Comparison of ENCODE assay signal across 29 cellular contexts in the genomic region with DNA sequence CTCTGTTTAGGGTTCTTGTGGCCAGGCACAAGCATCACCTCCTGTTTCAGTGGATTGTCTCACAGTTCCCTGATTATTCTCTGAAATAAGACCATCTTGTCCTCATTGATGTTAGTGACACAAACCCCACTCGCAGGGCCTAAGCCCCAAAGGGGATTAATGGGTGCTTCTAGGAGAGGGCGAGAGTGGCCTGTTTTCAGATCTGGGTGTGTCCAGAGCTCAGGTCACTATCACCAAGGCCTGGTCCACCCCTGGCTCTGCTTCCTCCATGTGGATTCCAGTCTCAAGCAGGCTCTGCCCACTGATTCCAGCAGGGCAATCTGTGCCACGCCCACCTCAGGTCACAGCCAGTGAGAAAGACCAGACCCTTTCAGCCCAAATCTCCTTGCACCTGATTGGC.
"Had no signal": no experiment of that assay in that cellular context is flagged by ENCODE, and none has a peak within 500 bp of the region (broad histone marks: within the 10 kb centered on the region; RNA-seq: fewer than 3 reads in every experiment).

No MANE protein-coding gene starts in this region.

- H3K27me3 ChIP-seq: ascending aorta, cardiac muscle cell, foreskin keratinocyte had no signal

- H3K4me1 ChIP-seq: ascending aorta, breast epithelium, foreskin keratinocyte, gastrocnemius medialis, heart left ventricle had no signal

- H3K27me3 Mint-ChIP-seq: activated CD4-positive, alpha-beta T cell treated with anti-CD3 and anti-CD28 coated beads, Interleukin-2, amount 10 ng/mL, durations not matched to agents 7 days and 5 days; activated naive CD8-positive, alpha-beta T cell treated with anti-CD3 and anti-CD28 coated beads, Interleukin-2, amount 10 ng/mL, durations not matched to agents 7 days and 5 days had no signal

- H3K36me3 ChIP-seq: ascending aorta, breast epithelium, cardiac muscle cell, gastrocnemius medialis, heart left ventricle had no signal

- H3K4me3 Mint-ChIP-seq: activated B cell treated with CpG ODN at 0.5 μM for 24 hours; activated CD4-positive, alpha-beta memory T cell treated with anti-CD3 and anti-CD28 coated beads, Interleukin-2, amount 10 ng/mL, durations not matched to agents 7 days and 5 days; activated CD4-positive, alpha-beta T cell treated with anti-CD3 and anti-CD28 coated beads, Interleukin-2, amount 10 ng/mL, durations not matched to agents 7 days and 5 days; activated naive CD4-positive, alpha-beta T cell treated with anti-CD3 and anti-CD28 coated beads, Interleukin-2, amount 10 ng/mL, durations not matched to agents 7 days and 5 days; activated naive CD8-positive, alpha-beta T cell treated with anti-CD3 and anti-CD28 coated beads, Interleukin-2, amount 10 ng/mL, durations not matched to agents 7 days and 5 days; activated T-cell treated with anti-CD3 and anti-CD28 coated beads, Interleukin-2, amount 50 U/mL, for 24 hours; activated T-cell treated with anti-CD3 and anti-CD28 coated beads, Interleukin-2, amount 50 U/mL, for 72 hours; brain; central memory CD8-positive, alpha-beta T cell; dendritic cell treated with granulocyte-macrophage colony-stimulating factor and Interleukin-4, amounts not matched to agents 40 ng/mL and 50 ng/mL, for 4 days; endodermal cell had no signal

- H3K36me3 Mint-ChIP-seq: activated naive CD4-positive, alpha-beta T cell treated with anti-CD3 and anti-CD28 coated beads, Interleukin-2, amount 10 ng/mL, durations not matched to agents 7 days and 5 days; activated naive CD4-positive, alpha-beta T cell treated with anti-CD3 and anti-CD28 coated beads, Interleukin-2, amount 50 U/mL, for 72 hours; activated naive CD8-positive, alpha-beta T cell treated with anti-CD3 and anti-CD28 coated beads, Interleukin-2, amount 10 ng/mL, durations not matched to agents 7 days and 5 days; brain had no signal

- H3K27ac ChIP-seq: ascending aorta, breast epithelium, cardiac muscle cell, coronary artery, dorsolateral prefrontal cortex, foreskin keratinocyte, gastrocnemius medialis, heart left ventricle, VCaP had no signal

- DNase-seq: activated B cell treated with CpG ODN at 0.5 μM for 24 hours; activated CD4-positive, alpha-beta memory T cell treated with anti-CD3 and anti-CD28 coated beads, Interleukin-2, amount 10 ng/mL, durations not matched to agents 7 days and 5 days; activated CD4-positive, alpha-beta T cell treated with anti-CD3 and anti-CD28 coated beads, Interleukin-2, amount 10 ng/mL, durations not matched to agents 7 days and 5 days; activated CD4-positive, alpha-beta T cell treated with anti-CD3 and anti-CD28 coated beads, Interleukin-2, amount 50 U/mL, for 4 hours; activated CD8-positive, alpha-beta memory T cell treated with anti-CD3 and anti-CD28 coated beads, Interleukin-2, amount 50 U/mL, for 48 hours; activated gamma-delta T cell; activated naive CD4-positive, alpha-beta T cell; activated naive CD4-positive, alpha-beta T cell treated with anti-CD3 and anti-CD28 coated beads, Interleukin-2, amount 10 ng/mL, durations not matched to agents 7 days and 5 days; activated naive CD8-positive, alpha-beta T cell treated with anti-CD3 and anti-CD28 coated beads, Interleukin-2, amount 10 ng/mL, durations not matched to agents 7 days and 5 days; activated T-cell treated with anti-CD3 and anti-CD28 coated beads for 4 hours; activated T-cell treated with anti-CD3 and anti-CD28 coated beads, Interleukin-2, amount 50 U/mL, for 24 hours; activated T-cell treated with anti-CD3 and anti-CD28 coated beads, Interleukin-2, amount 50 U/mL, for 72 hours; dorsolateral prefrontal cortex; effector memory CD4-positive, alpha-beta T cell; endodermal cell; foreskin keratinocyte; gastrocnemius medialis; glutamatergic neuron; heart left ventricle; T-helper 2 cell had no signal

- H3K4me3 ChIP-seq: ascending aorta, breast epithelium, cardiac muscle cell, coronary artery, dorsolateral prefrontal cortex, gastrocnemius medialis, heart left ventricle had no signal

- H3K9me3 ChIP-seq: gastrocnemius medialis had no signal

- H3K4me1 Mint-ChIP-seq: activated CD4-positive, alpha-beta T cell treated with anti-CD3 and anti-CD28 coated beads, Interleukin-2, amount 10 ng/mL, durations not matched to agents 7 days and 5 days had no signal

- H3K27ac Mint-ChIP-seq: activated B cell treated with CpG ODN at 0.5 μM for 24 hours; activated CD4-positive, alpha-beta memory T cell treated with anti-CD3 and anti-CD28 coated beads, Interleukin-2, amount 10 ng/mL, durations not matched to agents 7 days and 5 days; activated CD4-positive, alpha-beta T cell treated with anti-CD3 and anti-CD28 coated beads, Interleukin-2, amount 10 ng/mL, durations not matched to agents 7 days and 5 days; activated naive CD4-positive, alpha-beta T cell treated with anti-CD3 and anti-CD28 coated beads, Interleukin-2, amount 10 ng/mL, durations not matched to agents 7 days and 5 days; activated naive CD4-positive, alpha-beta T cell treated with anti-CD3 and anti-CD28 coated beads, Interleukin-2, amount 50 U/mL, for 72 hours; activated naive CD8-positive, alpha-beta T cell treated with anti-CD3 and anti-CD28 coated beads, Interleukin-2, amount 10 ng/mL, durations not matched to agents 7 days and 5 days; activated T-cell treated with anti-CD3 and anti-CD28 coated beads, Interleukin-2, amount 50 U/mL, for 24 hours; activated T-cell treated with anti-CD3 and anti-CD28 coated beads, Interleukin-2, amount 50 U/mL, for 72 hours; brain; dendritic cell treated with granulocyte-macrophage colony-stimulating factor and Interleukin-4, amounts not matched to agents 40 ng/mL and 50 ng/mL, for 4 days; endodermal cell had no signal
